Comparison of ENCODE assay signal across 10 cellular contexts in the genomic region with DNA sequence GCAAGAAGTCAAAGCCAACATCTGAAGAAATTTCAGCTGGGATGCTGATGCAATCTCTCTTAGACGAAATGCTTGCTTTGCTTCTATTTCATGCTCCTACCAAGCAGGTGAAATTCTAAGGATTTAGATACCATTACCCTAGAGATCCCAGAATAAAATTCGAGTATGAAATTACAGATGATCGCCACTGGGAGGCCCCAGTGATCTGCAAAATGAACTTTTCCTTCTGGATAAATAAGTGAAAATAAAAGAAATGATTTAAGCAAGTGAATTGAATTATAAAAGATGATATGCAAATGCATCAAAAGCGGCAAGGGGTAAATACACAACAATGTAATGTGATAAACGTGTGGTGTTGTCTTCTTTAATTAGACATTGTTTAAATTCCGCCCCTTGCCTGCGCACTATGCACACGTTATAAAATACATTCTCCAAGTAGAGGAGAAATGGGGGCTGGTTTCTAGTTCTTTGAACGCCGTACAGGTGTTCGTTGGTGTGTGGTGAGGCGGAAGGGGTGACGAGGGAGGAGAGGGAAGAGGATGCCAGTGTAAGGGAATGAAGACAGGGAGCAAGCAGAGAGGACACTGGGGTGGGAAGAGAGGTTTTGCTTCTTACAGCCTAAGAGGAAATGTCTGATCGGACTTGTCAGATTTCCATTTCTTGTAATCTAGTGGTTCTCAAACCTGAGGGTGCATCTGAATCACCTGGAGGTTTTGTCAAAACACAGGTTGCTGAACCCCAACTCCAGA. TPM values are rescaled to one million over a fixed set of nuclear protein-coding genes. Genes with fewer than 3 reads are reported as not detected.
DNase-seq lines count a peak whose midpoint lies in the region; ATAC-seq and TF ChIP-seq lines count a peak whose summit lies in the region.
"Had no signal": no experiment of that assay in that cellular context is flagged by ENCODE, and none has a peak within 500 bp of the region (broad histone marks: within the 10 kb centered on the region; RNA-seq: fewer than 3 reads in every experiment).

No MANE protein-coding gene starts in this region.

- no peaks in the 10 kb centered on the region for H3K9me2 ChIP-seq in SU-DHL-6 (replicated peaks; ENCODE audit: insufficient read depth, low read length)

- no peak for TF ChIP-seq POLR2A in gastroesophageal sphincter (IDR thresholded peaks at IDR 0.05)

- no peak overlapping the region for H3K4me2 ChIP-seq in SU-DHL-6 (ENCODE audit: low read depth, low read length, poor library complexity, severe bottlenecking)

- no peak for TF ChIP-seq EP300 in gastroesophageal sphincter (IDR thresholded peaks at IDR 0.05)

- H3K36me3 ChIP-seq in SU-DHL-6 (ENCODE audit: low read length) (no peaks in the 10 kb centered on the region), gastroesophageal sphincter (no peaks in the 10 kb centered on the region)

- H2AFZ ChIP-seq in SU-DHL-6 (ENCODE audit: low read depth, low read length, severe bottlenecking), result peak overlapping the region; percentile 14

- ATAC-seq in GM19395 (IDR thresholded peaks at IDR 0.05; ENCODE audit: unreplicated experiment) (peak; percentile 42), gastroesophageal sphincter (no peak)

- H3K9ac ChIP-seq in SU-DHL-6 (ENCODE audit: low read length), result no peak overlapping the region

- WGBS in gastroesophageal sphincter (ENCODE audit: low coverage in 1 of 2), 2 donors, result 48 to 54% methylated on average over 14 of the region's 14 CpGs

- H3K9me3 ChIP-seq in SU-DHL-6 (ENCODE audit: insufficient read depth, low read length) (no peaks in the 10 kb centered on the region), gastroesophageal sphincter (no peaks in the 10 kb centered on the region)

- no peak overlapping the region for H3K4me3 ChIP-seq in SU-DHL-6 (ENCODE audit: insufficient read depth, low read length, poor library complexity, severe bottlenecking)
- no peak overlapping the region for H3K4me3 ChIP-seq in gastroesophageal sphincter
- H3K4me3 ChIP-seq: coronary artery, skin epidermis had no signal

- peak; percentile 15 for DNase-seq in AG08396 (ENCODE audit: low spot score)
- peak; percentile 50 for DNase-seq in inferior parietal cortex (ENCODE audit: extremely low spot score)
- no peak for DNase-seq in T-helper 2 cell
- DNase-seq in foreskin melanocyte, result no peak
- no peak for DNase-seq in activated CD4-positive, alpha-beta T cell treated with anti-CD3 and anti-CD28 coated beads, Interleukin-2, amount 50 U/mL, for 1 hour

- no peaks in the 10 kb centered on the region for H3K27me3 ChIP-seq in SU-DHL-6 (ENCODE audit: low read length)
- no peaks in the 10 kb centered on the region for H3K27me3 ChIP-seq in gastroesophageal sphincter

- H3F3A ChIP-seq in SU-DHL-6 (ENCODE audit: insufficient read depth), result no peaks in the 10 kb centered on the region

- no peaks in the 10 kb centered on the region for H3K79me2 ChIP-seq in SU-DHL-6 (ENCODE audit: insufficient read depth, low read length)

- H3K4me1 ChIP-seq in gastroesophageal sphincter, result no peaks in the 10 kb centered on the region

- TF ChIP-seq CTCF in SU-DHL-6 (IDR thresholded peaks at IDR 0.05; ENCODE audit: insufficient read depth, low read length, poor library complexity, severe bottlenecking) (peak; percentile 68), gastroesophageal sphincter (IDR thresholded peaks at IDR 0.05) (no peak)

- H3K27ac ChIP-seq in SU-DHL-6 (ENCODE audit: low read depth, low read length), result no peak overlapping the region
- H3K27ac ChIP-seq in gastroesophageal sphincter, result no peak overlapping the region
- H3K27ac ChIP-seq: coronary artery, skin epidermis had no signal

- H4K20me1 ChIP-seq in SU-DHL-6 (ENCODE audit: low read depth, low read length), result no peaks in the 10 kb centered on the region

RNA-seq across cellular contexts. Expression of a gene that starts 58.0 kb away (rescaled TPM):
- 10 to 100 TPM; 57.5 to 75.6 (median 65.2) TPM for total RNA-seq in gastroesophageal sphincter

Comparison
In these comparisons a context has a peak if more than half of its experiments do, and no peak if none do; other contexts are left out.
1. DNase-seq: peak in AG08396 (single experiment) and inferior parietal cortex (single experiment); none in T-helper 2 cell (0 of 5), foreskin melanocyte (single experiment) and activated CD4-positive, alpha-beta T cell treated with anti-CD3 and anti-CD28 coated beads, Interleukin-2, amount 50 U/mL, for 1 hour (single experiment).